In genomic region chr9:69326261-69326660, GRCh38 we compare ENCODE assay signal across 10 cellular contexts. TPM values are rescaled to one million over a fixed set of nuclear protein-coding genes. Genes with fewer than 3 reads are reported as not detected.
DNase-seq lines count a peak whose midpoint lies in the region; ATAC-seq and TF ChIP-seq lines count a peak whose summit lies in the region.
"Had no signal": no experiment of that assay in that cellular context is flagged by ENCODE, and none has a peak within 500 bp of the region (broad histone marks: within the 10 kb centered on the region; RNA-seq: fewer than 3 reads in every experiment).

No MANE protein-coding gene starts in this region.

- H3K27me3 ChIP-seq in heart right ventricle: peaks cover 0 to 53% (median 0%) of the 10 kb centered on the region in 7 donors
- H3K27me3 ChIP-seq in muscle layer of duodenum (ENCODE audit: low read depth, low read length): no peaks in the 10 kb centered on the region
- H3K27me3 ChIP-seq in upper lobe of right lung: peaks cover 6% of the 10 kb centered on the region

- intact Hi-C loops in Right ventricle myocardium inferior (cut with DNase I): loop anchor here (5.0 to 10.0 kb wide), 4 partner anchors 51 to 291 kb away; partner anchors contain the start of gene FXN
- intact Hi-C loops in cardiac septum (cut with DNase I): no loop called here
- intact Hi-C loops in heart right ventricle (cut with DNase I): loop anchor here in 7 of 10 donors (5.0 to 10.0 kb wide), 8 partner anchors 51 to 111 kb away; no protein-coding TSS in a partner anchor
- intact Hi-C loops in upper lobe of right lung (cut with DNase I): no loop called here
- intact Hi-C loops in CD14-positive monocyte (cut with micrococcal nuclease): no loop called here

- ATAC-seq in Right ventricle myocardium inferior (peak; percentile 35), heart right ventricle (peak; percentile 11 to 59 (median 32)), upper lobe of right lung (peak; percentile 23)

- peaks cover 48 to 68% (median 56%) of the 10 kb centered on the region in 3 donors for H3K27me3 Mint-ChIP-seq in CD14-positive monocyte (ENCODE audit: low read depth in 3 of 3)

- H3K4me3 Mint-ChIP-seq in CD14-positive monocyte: peak overlapping the region in 1 of 2 donors; percentile 90

- H3K27ac ChIP-seq in heart right ventricle (peak overlapping the region in 7 of 10 donors; percentile 44 to 86 (median 78)), muscle layer of duodenum (ENCODE audit: low read length) (peak overlapping the region; percentile 31), upper lobe of right lung (no peak overlapping the region)

- H3K9me3 ChIP-seq in heart right ventricle: no peaks in the 10 kb centered on the region
- no peaks in the 10 kb centered on the region for H3K9me3 ChIP-seq in muscle layer of duodenum (ENCODE audit: control insufficient read depth in 1 of 2, low read length in 2 of 2)
- H3K9me3 ChIP-seq in upper lobe of right lung: no peaks in the 10 kb centered on the region

- H3K36me3 ChIP-seq in heart right ventricle: no peaks in the 10 kb centered on the region
- no peaks in the 10 kb centered on the region for H3K36me3 ChIP-seq in muscle layer of duodenum (ENCODE audit: control insufficient read depth in 1 of 2, insufficient read depth in 2 of 2, low read length in 2 of 2)
- H3K36me3 ChIP-seq in upper lobe of right lung: no peaks in the 10 kb centered on the region

- no peak overlapping the region for H3K27ac Mint-ChIP-seq in CD14-positive monocyte

- TF ChIP-seq CTCF in heart right ventricle (IDR thresholded peaks at IDR 0.05) (no peak), upper lobe of right lung (IDR thresholded peaks at IDR 0.05) (no peak), CD14-positive monocyte (IDR thresholded peaks at IDR 0.05) (no peak)

- no peak for DNase-seq in Right ventricle myocardium inferior (ENCODE audit: missing footprints)
- DNase-seq in cardiac septum (ENCODE audit: low spot score): no peak
- peak in 1 of 2 donors; percentile 33 for DNase-seq in heart right ventricle
- DNase-seq in upper lobe of right lung: no peak
- DNase-seq in activated CD4-positive, alpha-beta T cell treated with anti-CD3 and anti-CD28 coated beads for 48 hours: no peak
- DNase-seq in UCSD-AML1 (lab: John Stamatoyannopoulos, UW; ENCODE audit: unreplicated experiment): no peak
- no peak for DNase-seq in CD14-positive monocyte (ENCODE audit: low spot score)

- H3K4me1 ChIP-seq in heart right ventricle (peaks cover 0 to 27% (median 10%) of the 10 kb centered on the region in 9 donors), muscle layer of duodenum (ENCODE audit: control insufficient read depth in 1 of 2, insufficient read depth in 2 of 2, low read length in 2 of 2) (peaks cover 4 to 5% of the 10 kb centered on the region in 2 donors), upper lobe of right lung (no peaks in the 10 kb centered on the region)

- H3K4me3 ChIP-seq in heart right ventricle (peak overlapping the region; percentile 41 to 78 (median 62)), muscle layer of duodenum (ENCODE audit: low read depth in 1 of 2, low read length in 2 of 2) (peak overlapping the region; percentile 64 to 79), upper lobe of right lung (peak overlapping the region; percentile 52)

- no peaks in the 10 kb centered on the region for H3K36me3 Mint-ChIP-seq in CD14-positive monocyte

- H3K4me1 Mint-ChIP-seq in CD14-positive monocyte: peaks cover 9% of the 10 kb centered on the region

- 51 to 52% methylated on average over 7 of the region's 7 CpGs for WGBS in heart right ventricle, 2 donors

- peaks cover 0 to 19% (median 5%) of the 10 kb centered on the region in 7 donors for H3K9me3 Mint-ChIP-seq in CD14-positive monocyte

RNA-seq across cellular contexts. Expression of gene ENTREP1, which starts 1.2 kb away (rescaled TPM):
- total RNA-seq in Right ventricle myocardium inferior (20.0 TPM), cardiac septum (25.1 TPM), heart right ventricle (10 to 100 TPM; 23.4 to 40.5 (median 26.6) TPM), upper lobe of right lung (34.9 TPM)
- polyA plus RNA-seq in heart right ventricle (10 to 100 TPM; 12.3 to 28.1 TPM), CD14-positive monocyte (not detected)
- total RNA-seq: fibroblast of lung, OCI-LY7 had no signal

Comparison
In these comparisons a context has a peak if more than half of its experiments do, and no peak if none do; other contexts are left out.
1. intact Hi-C loops: an anchor here in Right ventricle myocardium inferior (5.0 to 10.0 kb wide) and heart right ventricle (5.0 to 10.0 kb wide); none called in cardiac septum, upper lobe of right lung and CD14-positive monocyte.